Comparison of ENCODE assay signal across 7 cellular contexts in the genomic region with DNA sequence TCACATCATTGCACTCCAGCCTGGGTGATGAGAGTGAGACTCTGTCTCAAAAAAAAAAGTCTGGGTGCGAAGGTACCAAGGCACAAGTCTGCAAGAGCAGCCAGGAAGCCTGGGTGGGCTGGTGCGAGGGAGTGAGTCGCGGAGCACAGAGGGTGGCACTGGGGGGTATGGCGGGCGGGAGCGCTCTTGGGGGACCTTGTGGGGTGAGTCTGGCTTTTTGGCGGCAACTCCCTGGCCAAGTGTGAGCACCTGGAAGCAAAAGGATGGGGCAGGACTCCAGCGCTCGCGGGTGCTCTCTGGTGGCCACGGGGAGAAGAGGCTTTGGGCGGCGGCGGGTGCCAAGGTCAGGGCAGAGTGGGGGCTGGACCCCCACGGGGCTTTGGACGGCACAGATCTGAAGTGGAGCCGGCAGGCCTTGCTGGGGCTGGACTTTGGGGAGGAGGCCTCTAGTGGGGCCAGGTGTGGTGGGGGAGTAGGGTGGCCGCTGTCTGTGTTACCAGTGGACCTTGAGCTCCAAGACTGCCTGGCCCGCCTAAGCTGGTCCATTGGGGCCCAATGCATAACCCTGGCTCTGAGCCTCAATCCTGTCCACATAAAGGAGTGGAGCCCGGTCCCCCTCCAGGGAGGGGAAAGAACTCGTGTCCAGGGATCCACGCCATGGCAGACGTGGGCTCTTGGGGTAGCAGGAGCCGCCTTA. TPM values are rescaled to one million over a fixed set of nuclear protein-coding genes. Genes with fewer than 3 reads are reported as not detected.
DNase-seq lines count a peak whose midpoint lies in the region; ATAC-seq and TF ChIP-seq lines count a peak whose summit lies in the region.

No MANE protein-coding gene starts in this region.

- H3K36me3 ChIP-seq in endodermal cell (ENCODE audit: control insufficient read depth, insufficient read depth, low read length) (peaks cover 51% of the 10 kb centered on the region), neutrophil (peaks cover 47% of the 10 kb centered on the region)

- H3K36me3 Mint-ChIP-seq in activated CD8-positive, alpha-beta T cell treated with anti-CD3 and anti-CD28 coated beads for 36 hours (ENCODE audit: low read depth): peaks cover 74% of the 10 kb centered on the region
- peaks cover 46% of the 10 kb centered on the region for H3K36me3 Mint-ChIP-seq in endodermal cell (ENCODE audit: low read depth)

- CTCF ChIA-PET in activated CD8-positive, alpha-beta T cell treated with anti-CD3 and anti-CD28 coated beads for 36 hours (lab: Charles Lee): interaction anchor here (0.6 to 8.9 kb wide), 9 partner anchors 9 to 182 kb away, joined by 3 to 128 read pairs (median 3); a partner anchor contains a TSS

- ATAC-seq in activated CD8-positive, alpha-beta T cell treated with anti-CD3 and anti-CD28 coated beads for 36 hours: peak; percentile 32
- ATAC-seq in GM18873 (IDR thresholded peaks at IDR 0.05; ENCODE audit: low FRiP score, unreplicated experiment): no peak

- DNase-seq in NCI-H146 (lab: John Stamatoyannopoulos, UW) (peak; percentile 32), endodermal cell (peak; percentile 94), putamen (ENCODE audit: low spot score) (no peak)
- DNase-seq in activated CD8-positive, alpha-beta T cell treated with anti-CD3 and anti-CD28 coated beads for 36 hours: peak; percentile 80

- H3K4me3 ChIP-seq in endodermal cell (ENCODE audit: low read length) (no peak overlapping the region), neutrophil (ENCODE audit: low read depth in 1 of 2, low read length in 1 of 2) (no peak overlapping the region)

- H3K9me3 ChIP-seq in endodermal cell (ENCODE audit: control insufficient read depth, low read length): no peaks in the 10 kb centered on the region
- H3K9me3 ChIP-seq in neutrophil: no peaks in the 10 kb centered on the region

- H3K9me3 Mint-ChIP-seq in activated CD8-positive, alpha-beta T cell treated with anti-CD3 and anti-CD28 coated beads for 36 hours: no peaks in the 10 kb centered on the region
- H3K9me3 Mint-ChIP-seq in endodermal cell: no peaks in the 10 kb centered on the region

- H3K27ac ChIP-seq in endodermal cell (ENCODE audit: low read depth, low read length) (no peak overlapping the region), neutrophil (no peak overlapping the region)

- H3K4me1 ChIP-seq in endodermal cell (ENCODE audit: control insufficient read depth, insufficient read depth, low read length) (no peaks in the 10 kb centered on the region), neutrophil (ENCODE audit: control insufficient read depth in 1 of 2, insufficient read depth in 1 of 2, low read depth in 1 of 2, low read length in 1 of 2) (peaks cover 23 to 25% of the 10 kb centered on the region in 2 experiments)

- 31 to 49% methylated on average over 8 to 25 of the region's 25 CpGs for WGBS in endodermal cell (ENCODE audit: insufficient coverage in 1 of 2, insufficient read length in 1 of 2), 2 experiments

- POLR2A ChIA-PET in activated CD8-positive, alpha-beta T cell treated with anti-CD3 and anti-CD28 coated beads for 36 hours (lab: Charles Lee): interaction anchor here (0.6 to 27.0 kb wide), 11 partner anchors 2 to 182 kb away, joined by 3 to 521 read pairs (median 5); a partner anchor contains a TSS

- peak overlapping the region; percentile 97 for H3K27ac Mint-ChIP-seq in activated CD8-positive, alpha-beta T cell treated with anti-CD3 and anti-CD28 coated beads for 36 hours
- peak overlapping the region; percentile 79 for H3K27ac Mint-ChIP-seq in endodermal cell

- intact Hi-C loops in activated CD8-positive, alpha-beta T cell treated with anti-CD3 and anti-CD28 coated beads for 36 hours (cut with micrococcal nuclease): loop anchor here (2.0 kb wide), 1 partner anchor 38 kb away; no protein-coding TSS in a partner anchor

- H3K27me3 ChIP-seq in endodermal cell (ENCODE audit: control insufficient read depth, insufficient read depth, low read length, poor library complexity, severe bottlenecking) (no peaks in the 10 kb centered on the region), neutrophil (no peaks in the 10 kb centered on the region)

- TF ChIP-seq CTCF in GM12874 (IDR thresholded peaks at IDR 0.05; ENCODE audit: insufficient read depth, low read depth, low read length): peak; percentile 90
- peak; percentile 70 for TF ChIP-seq CTCF in activated CD8-positive, alpha-beta T cell treated with anti-CD3 and anti-CD28 coated beads for 36 hours (IDR thresholded peaks at IDR 0.05)
- peak; percentile 86 for TF ChIP-seq CTCF in endodermal cell (conservative IDR thresholded peaks at IDR 0.05)
- peak; percentile 24 for TF ChIP-seq CTCF in neutrophil (IDR thresholded peaks at IDR 0.05)

- H3K9ac ChIP-seq in endodermal cell (ENCODE audit: extremely low read depth, low read length, poor library complexity, severe bottlenecking): no peak overlapping the region

- H3K4me1 Mint-ChIP-seq in activated CD8-positive, alpha-beta T cell treated with anti-CD3 and anti-CD28 coated beads for 36 hours (ENCODE audit: low read depth): peaks cover 54% of the 10 kb centered on the region
- no peaks in the 10 kb centered on the region for H3K4me1 Mint-ChIP-seq in endodermal cell

- peak overlapping the region; percentile 85 for H3K4me3 Mint-ChIP-seq in activated CD8-positive, alpha-beta T cell treated with anti-CD3 and anti-CD28 coated beads for 36 hours
- no peak overlapping the region for H3K4me3 Mint-ChIP-seq in endodermal cell

- no peaks in the 10 kb centered on the region for H3K27me3 Mint-ChIP-seq in activated CD8-positive, alpha-beta T cell treated with anti-CD3 and anti-CD28 coated beads for 36 hours
- H3K27me3 Mint-ChIP-seq in endodermal cell (ENCODE audit: insufficient read depth): no peaks in the 10 kb centered on the region

RNA-seq across cellular contexts. Expression of a gene that starts 1.6 kb away (rescaled TPM):
- 10 to 100 TPM; 59.0 to 62.1 TPM for total RNA-seq in activated CD8-positive, alpha-beta T cell treated with anti-CD3 and anti-CD28 coated beads for 36 hours
- 10 to 100 TPM in 1 of 2 donors, 1 to 10 TPM in 1; 9.0 to 14.8 TPM for total RNA-seq in endodermal cell
- polyA plus RNA-seq in endodermal cell (2013, experiment 1 of 2): 6.3 TPM
- 5.1 TPM for polyA plus RNA-seq in endodermal cell (2013, experiment 2 of 2)

RNA-seq across cellular contexts. Expression of a gene that starts 6.7 kb away (rescaled TPM):
- 100 to 1,000 TPM; 275 to 286 TPM for total RNA-seq in activated CD8-positive, alpha-beta T cell treated with anti-CD3 and anti-CD28 coated beads for 36 hours
- 100 to 1,000 TPM; 216 to 257 TPM for total RNA-seq in endodermal cell
- 179 TPM for polyA plus RNA-seq in endodermal cell (2013, experiment 1 of 2)
- 159 TPM for polyA plus RNA-seq in endodermal cell (2013, experiment 2 of 2)

RNA-seq across cellular contexts. Expression of a gene that starts 6.9 kb away (rescaled TPM):
- 100 to 1,000 TPM; 165 to 171 TPM for total RNA-seq in activated CD8-positive, alpha-beta T cell treated with anti-CD3 and anti-CD28 coated beads for 36 hours
- total RNA-seq in endodermal cell: 10 to 100 TPM; 40.3 to 54.0 TPM
- polyA plus RNA-seq in endodermal cell (2013, experiment 1 of 2): 31.6 TPM
- 28.0 TPM for polyA plus RNA-seq in endodermal cell (2013, experiment 2 of 2)

RNA-seq across cellular contexts. Expression of a gene that starts 10.6 kb away (rescaled TPM):
- total RNA-seq in activated CD8-positive, alpha-beta T cell treated with anti-CD3 and anti-CD28 coated beads for 36 hours: 10 to 100 TPM; 11.8 to 12.0 TPM
- not detected for total RNA-seq in endodermal cell
- 0.14 TPM for polyA plus RNA-seq in endodermal cell (2013, experiment 1 of 2)
- 0.29 TPM for polyA plus RNA-seq in endodermal cell (2013, experiment 2 of 2)

RNA-seq across cellular contexts. Expression of a gene that starts 26.9 kb away (rescaled TPM):
- total RNA-seq in activated CD8-positive, alpha-beta T cell treated with anti-CD3 and anti-CD28 coated beads for 36 hours: 10 to 100 TPM; 45.6 to 49.5 TPM
- 10 to 100 TPM in 1 of 2 donors, 1 to 10 TPM in 1; 8.2 to 15.0 TPM for total RNA-seq in endodermal cell
- polyA plus RNA-seq in endodermal cell (2013, experiment 1 of 2): 1.1 TPM
- polyA plus RNA-seq in endodermal cell (2013, experiment 2 of 2): 1.4 TPM

Comparison
In these comparisons a context has a peak if more than half of its experiments do, and no peak if none do; other contexts are left out.
1. CTCF ChIP-seq: peak in every context shown above with its lines; median percentile 90 in GM12874; 86 in endodermal cell; 70 in activated CD8-positive, alpha-beta T cell treated with anti-CD3 and anti-CD28 coated beads for 36 hours; 24 in neutrophil.